Comparison of ENCODE assay signal across 14 cellular contexts in genomic region chr4:187084696-187085095, GRCh38.
A peak's percentile ranks its signal among the peaks of the same experiment; 100 is the strongest.
DNase-seq lines count a peak whose midpoint lies in the region; ATAC-seq and TF ChIP-seq lines count a peak whose summit lies in the region.
"Had no signal": no experiment of that assay in that cellular context is flagged by ENCODE, and none has a peak within 500 bp of the region (broad histone marks: within the 10 kb centered on the region; RNA-seq: fewer than 3 reads in every experiment).

No MANE protein-coding gene starts in this region.

- ATAC-seq in Right ventricle myocardium superior (ENCODE audit: poor library complexity) = no peak
- ATAC-seq: HCT116 had no signal

- no peak overlapping the region for H2BK15ac ChIP-seq in mesenchymal stem cell (ENCODE audit: low read depth, poor library complexity, severe bottlenecking)

- intact Hi-C loops in Right ventricle myocardium superior (cut with DNase I) = no loop called here

- H2BK12ac ChIP-seq in mesenchymal stem cell (ENCODE audit: low read length in 2 of 2) = no peak overlapping the region

- H2AFZ ChIP-seq in OCI-LY1 (ENCODE audit: low read length) (peak overlapping the region; percentile 59; the same call in 1 of the 2 replicates), mesenchymal stem cell (ENCODE audit: low read depth, low read length) (no peak overlapping the region)

- H3K4me1 ChIP-seq in BLaER1 (peaks cover 5% of the 10 kb centered on the region), OCI-LY1 (ENCODE audit: insufficient read depth, low read length, severe bottlenecking) (peaks cover 5% of the 10 kb centered on the region), mesenchymal stem cell (ENCODE audit: control insufficient read depth, insufficient read depth, low read depth, low read length) (no peaks in the 10 kb centered on the region)
- H3K4me1 ChIP-seq: BE2C, Caco-2 had no signal

- peak; percentile 3 for DNase-seq in choroid plexus epithelial cell (ENCODE audit: low read depth)
- DNase-seq in mesenchymal stem cell = peak; percentile 17
- DNase-seq in NCI-H82 (lab: John Stamatoyannopoulos, UW) = no peak
- no peak for DNase-seq in AML-193 (lab: John Stamatoyannopoulos, UW)
- DNase-seq in Right ventricle myocardium superior = no peak
- no peak for DNase-seq in NCI-H446 treated with DMSO at 0.1 percent for 48 hours (lab: John Stamatoyannopoulos, UW)
- DNase-seq: 8988T; BE2C; Caco-2; CD8-positive, alpha-beta memory T cell; DMS53 had no signal

- 71% methylated on average over 2 of the region's 4 CpGs for WGBS in mesenchymal stem cell

- H3K18ac ChIP-seq in mesenchymal stem cell (ENCODE audit: low read depth in 1 of 2, low read length in 2 of 2) = no peak overlapping the region

- H4K8ac ChIP-seq in mesenchymal stem cell (ENCODE audit: low read length) = no peak overlapping the region

- H3K79me2 ChIP-seq in OCI-LY1 (ENCODE audit: insufficient read depth, low read length) = no peaks in the 10 kb centered on the region

- H3K23ac ChIP-seq in mesenchymal stem cell (ENCODE audit: low read length in 2 of 2) = no peak overlapping the region

- no peaks in the 10 kb centered on the region for H4K20me1 ChIP-seq in BLaER1
- no peaks in the 10 kb centered on the region for H4K20me1 ChIP-seq in OCI-LY1 (ENCODE audit: insufficient read depth, low read length)

- H3K4me3 ChIP-seq in BLaER1 = no peak overlapping the region
- no peak overlapping the region for H3K4me3 ChIP-seq in OCI-LY1 (ENCODE audit: low read depth, low read length, poor library complexity, severe bottlenecking)
- H3K4me3 ChIP-seq in choroid plexus epithelial cell (ENCODE audit: low read depth, low read length) = no peak overlapping the region
- no peak overlapping the region for H3K4me3 ChIP-seq in mesenchymal stem cell (ENCODE audit: insufficient read depth in 1 of 2, low read depth in 1 of 2, low read length in 2 of 2)

- H2AK5ac ChIP-seq in mesenchymal stem cell (ENCODE audit: low read length, severe bottlenecking) = no peak overlapping the region

- no peaks in the 10 kb centered on the region for H3F3A ChIP-seq in OCI-LY1 (ENCODE audit: insufficient read depth, low read length)

- no peaks in the 10 kb centered on the region for H3K79me1 ChIP-seq in mesenchymal stem cell (replicated peaks; ENCODE audit: low read length, poor library complexity, severe bottlenecking)

- H3K4me2 ChIP-seq in BLaER1 (peak overlapping the region; percentile 48), OCI-LY1 (ENCODE audit: low read length) (no peak overlapping the region), mesenchymal stem cell (ENCODE audit: low read length, poor library complexity, severe bottlenecking) (no peak overlapping the region)

- H3K9me3 ChIP-seq in BLaER1 (no peaks in the 10 kb centered on the region), OCI-LY1 (ENCODE audit: low read length) (no peaks in the 10 kb centered on the region), mesenchymal stem cell (ENCODE audit: control insufficient read depth, low read length) (no peaks in the 10 kb centered on the region)
- H3K9me3 ChIP-seq: BE2C, Caco-2 had no signal

- H3K9ac ChIP-seq in BLaER1 (no peak overlapping the region), OCI-LY1 (ENCODE audit: low read length) (no peak overlapping the region), mesenchymal stem cell (ENCODE audit: low read length) (no peak overlapping the region)

- H3K4ac ChIP-seq in mesenchymal stem cell (ENCODE audit: low read depth in 1 of 2, low read length in 2 of 2) = no peak overlapping the region

- H3K9me2 ChIP-seq in OCI-LY1 (ENCODE audit: low read depth, low read length) = no peaks in the 10 kb centered on the region

- H2BK120ac ChIP-seq in mesenchymal stem cell (ENCODE audit: low read depth, low read length) = no peak overlapping the region

- TF ChIP-seq CTCF in OCI-LY1 (IDR thresholded peaks at IDR 0.05; ENCODE audit: low read length) (no peak), choroid plexus epithelial cell (conservative IDR thresholded peaks at IDR 0.05; ENCODE audit: low read depth, low read length) (no peak)

- no peak overlapping the region for H2BK5ac ChIP-seq in mesenchymal stem cell (ENCODE audit: low read depth, low read length, poor library complexity, severe bottlenecking)

- H4K91ac ChIP-seq in mesenchymal stem cell (ENCODE audit: low read length) = no peak overlapping the region

- H3K27me3 ChIP-seq in BLaER1 = no peaks in the 10 kb centered on the region
- H3K27me3 ChIP-seq in OCI-LY1 (ENCODE audit: insufficient read depth, low read length) = no peaks in the 10 kb centered on the region
- no peaks in the 10 kb centered on the region for H3K27me3 ChIP-seq in mesenchymal stem cell (ENCODE audit: control insufficient read depth in 1 of 2, insufficient read depth in 1 of 2, low read length in 2 of 2)
- H3K27me3 ChIP-seq: BE2C had no signal

- peak overlapping the region in 1 of 2 experiments; percentile 71 for H3K14ac ChIP-seq in mesenchymal stem cell (ENCODE audit: low read length in 2 of 2)

- no peak overlapping the region for H3K27ac ChIP-seq in BLaER1
- no peak overlapping the region for H3K27ac ChIP-seq in OCI-LY1 (ENCODE audit: low read depth, low read length, poor library complexity, severe bottlenecking)
- no peak overlapping the region for H3K27ac ChIP-seq in mesenchymal stem cell (ENCODE audit: low read length, poor library complexity, severe bottlenecking)

- H3K36me3 ChIP-seq in BLaER1 = no peaks in the 10 kb centered on the region
- H3K36me3 ChIP-seq in OCI-LY1 (ENCODE audit: insufficient read depth, low read length) = no peaks in the 10 kb centered on the region
- no peaks in the 10 kb centered on the region for H3K36me3 ChIP-seq in mesenchymal stem cell (ENCODE audit: control insufficient read depth in 1 of 2, insufficient read depth in 2 of 2, low read depth in 1 of 2, low read length in 2 of 2)
- H3K36me3 ChIP-seq: BE2C had no signal

Comparison
In these comparisons a context has a peak if more than half of its experiments do, and no peak if none do; other contexts are left out.
1. DNase-seq: peak in choroid plexus epithelial cell (single experiment) and mesenchymal stem cell (single experiment); none in NCI-H82 (single experiment), AML-193 (0 of 2), Right ventricle myocardium superior (single experiment) and NCI-H446 treated with DMSO at 0.1 percent for 48 hours (single experiment).